ENCODE assay signal across 13 cellular contexts in genomic region chr6:71902261-71902660, GRCh38. TPM values are rescaled to one million over a fixed set of nuclear protein-coding genes. Genes with fewer than 3 reads are reported as not detected.
DNase-seq lines count a peak whose midpoint lies in the region; ATAC-seq, FAIRE-seq and TF ChIP-seq lines count a peak whose summit lies in the region.
"Had no signal": no experiment of that assay in that cellular context is flagged by ENCODE, and none has a peak within 500 bp of the region (broad histone marks: within the 10 kb centered on the region; RNA-seq: fewer than 3 reads in every experiment).

No MANE protein-coding gene starts in this region.

- no peaks in the 10 kb centered on the region for H3K79me1 ChIP-seq in neuronal stem cell (ENCODE audit: low read depth, low read length)

- H3K9ac ChIP-seq in neuronal stem cell (ENCODE audit: low read depth, low read length, poor library complexity), result no peak overlapping the region

- peaks cover 4% of the 10 kb centered on the region for H3K27me3 Mint-ChIP-seq in MCF 10A (ENCODE audit: insufficient read depth, unreplicated experiment)

- no peak overlapping the region for H3K4ac ChIP-seq in neuronal stem cell (ENCODE audit: low read length)

- no peak overlapping the region for H2BK5ac ChIP-seq in neuronal stem cell (ENCODE audit: low read length)

- H3K27me3 ChIP-seq in neuronal stem cell (ENCODE audit: control insufficient read depth in 3 of 3, insufficient read depth in 3 of 3, low read depth in 1 of 3, low read length in 3 of 3), result no peaks in the 10 kb centered on the region

- BruUV-seq in MCF 10A (replicated peaks; lab: Mats Ljungman, UMichigan), result no TSS peak

- no peak overlapping the region for H3K27ac ChIP-seq in neuronal stem cell (replicated peaks; ENCODE audit: low read length)
- H3K27ac ChIP-seq: lower lobe of right lung had no signal

- H3K4me1 Mint-ChIP-seq in MCF 10A (ENCODE audit: insufficient read depth, unreplicated experiment), result no peaks in the 10 kb centered on the region

- CTCF ChIA-PET in MCF 10A (lab: Yijun Ruan, JAX), result no interaction called here

- DNase-seq in frontal cortex (ENCODE audit: low spot score in 2 of 2) (no peak), MCF 10A (ENCODE audit: unreplicated experiment) (no peak), NCI-H1092 (lab: John Stamatoyannopoulos, UW) (no peak), neuronal stem cell (ENCODE audit: low spot score) (no peak)
- DNase-seq: erythroblast, lower lobe of right lung, MM.1S, NCI-H2171 had no signal

- no peak overlapping the region for H3K4me2 ChIP-seq in neuronal stem cell (ENCODE audit: insufficient read depth, low read length, poor library complexity, severe bottlenecking)

- no peaks in the 10 kb centered on the region for H3K9me3 Mint-ChIP-seq in MCF 10A (ENCODE audit: unreplicated experiment)

- no peak overlapping the region for H3K23ac ChIP-seq in neuronal stem cell (ENCODE audit: low read depth, low read length, poor library complexity)

- no peak overlapping the region for H3K4me3 ChIP-seq in neuronal stem cell (ENCODE audit: low read length in 2 of 2)
- H3K4me3 ChIP-seq: lower lobe of right lung had no signal

- H3K9me3 ChIP-seq in neuronal stem cell (replicated peaks in 1 of 2; ENCODE audit: control insufficient read depth in 2 of 2, insufficient read depth in 1 of 2, low read depth in 1 of 2, low read length in 2 of 2), result no peaks in the 10 kb centered on the region
- H3K9me3 ChIP-seq: lower lobe of right lung had no signal

- H2AK5ac ChIP-seq in neuronal stem cell (ENCODE audit: low read depth, low read length), result no peak overlapping the region

- H4K91ac ChIP-seq in neuronal stem cell (ENCODE audit: low read depth, low read length, poor library complexity), result no peak overlapping the region

- intact Hi-C loops in MCF 10A (cut with micrococcal nuclease), result no loop called here

- H3K14ac ChIP-seq in neuronal stem cell (ENCODE audit: low read length), result no peak overlapping the region

- ATAC-seq in GM18909 (IDR thresholded peaks at IDR 0.05; ENCODE audit: poor library complexity, unreplicated experiment), result peak; percentile 90
- ATAC-seq in GM21723 (IDR thresholded peaks at IDR 0.05; ENCODE audit: unreplicated experiment), result peak; percentile 64
- peak; percentile 64 for ATAC-seq in HG03159 (IDR thresholded peaks at IDR 0.05; ENCODE audit: unreplicated experiment)
- ATAC-seq: lower lobe of right lung, SK-N-SH treated with all-trans-retinoic acid at 6 μM for 48 hours had no signal

- no peak overlapping the region for H3K18ac ChIP-seq in neuronal stem cell (ENCODE audit: low read length)

- H3K4me3 Mint-ChIP-seq in MCF 10A (ENCODE audit: unreplicated experiment), result no peak overlapping the region

- H2AFZ ChIP-seq in neuronal stem cell (ENCODE audit: low read length), result no peak overlapping the region

- FAIRE-seq in frontal cortex (lab: Jason Lieb, UNC), result no peak
- FAIRE-seq: G401.6 had no signal

- TF ChIP-seq CTCF in MCF 10A (IDR thresholded peaks at IDR 0.05; ENCODE audit: unreplicated experiment), result no peak

- no peak overlapping the region for H2BK120ac ChIP-seq in neuronal stem cell (ENCODE audit: low read depth, low read length)

- no peaks in the 10 kb centered on the region for H3K36me3 Mint-ChIP-seq in MCF 10A (ENCODE audit: insufficient read depth, unreplicated experiment)

- POLR2A ChIA-PET in MCF 10A (lab: Yijun Ruan, JAX), result no interaction called here

- H4K8ac ChIP-seq in neuronal stem cell (ENCODE audit: low read depth, low read length), result no peak overlapping the region

- H3K36me3 ChIP-seq in neuronal stem cell (replicated peaks in 1 of 2; ENCODE audit: control insufficient read depth in 2 of 2, insufficient read depth in 2 of 2, low read length in 2 of 2), result no peaks in the 10 kb centered on the region
- H3K36me3 ChIP-seq: lower lobe of right lung had no signal

- H3K4me1 ChIP-seq in neuronal stem cell (ENCODE audit: control insufficient read depth in 2 of 2, insufficient read depth in 1 of 2, low read depth in 1 of 2, low read length in 2 of 2), result no peaks in the 10 kb centered on the region
- H3K4me1 ChIP-seq: lower lobe of right lung had no signal

- H2BK12ac ChIP-seq in neuronal stem cell (ENCODE audit: low read length), result no peak overlapping the region

- H3K27ac Mint-ChIP-seq in MCF 10A (ENCODE audit: low read depth, unreplicated experiment), result no peak overlapping the region

- no peak overlapping the region for H2BK15ac ChIP-seq in neuronal stem cell (ENCODE audit: low read length)

RNA-seq across cellular contexts. Expression of gene RIMS1, which starts 15.9 kb away (rescaled TPM):
- total RNA-seq in frontal cortex (466 TPM), MCF 10A (2022) (not detected in 2 replicates)
- 0.52 TPM for polyA plus RNA-seq in neuronal stem cell (2013, experiment 1 of 2)
- polyA plus RNA-seq in neuronal stem cell (2013, experiment 2 of 2), result 0.55 TPM

Comparison
In these comparisons a context has a peak if more than half of its experiments do, and no peak if none do; other contexts are left out.
1. RNA of gene RIMS1, which starts 15.9 kb away (total RNA-seq): 466 TPM in frontal cortex (single experiment); not detected in MCF 10A; every median in the first group is over 100 times any median in the second.
2. Peak in every context shown above with its lines, with median percentiles within 50 percentile points of each other: ATAC-seq.